ENCODE assay signal across 8 cellular contexts in genomic region chr15:90872481-90873184, GRCh38. TPM values are rescaled to one million over a fixed set of nuclear protein-coding genes. Genes with fewer than 3 reads are reported as not detected.
DNase-seq lines count a peak whose midpoint lies in the region; ATAC-seq, FAIRE-seq and TF ChIP-seq lines count a peak whose summit lies in the region.

No MANE protein-coding gene starts in this region.

- TF ChIP-seq CTCF in body of pancreas (IDR thresholded peaks at IDR 0.05): no peak
- TF ChIP-seq CTCF in kidney (IDR thresholded peaks at IDR 0.05; ENCODE audit: borderline replicate concordance, extremely low read depth, insufficient read depth): no peak

- H3K9ac ChIP-seq in kidney (ENCODE audit: low read length in 2 of 2): peak overlapping the region; percentile 74 to 80

- FAIRE-seq in RCC 7860 (lab: Jason Lieb, UNC) (no peak), kidney (lab: Jason Lieb, UNC) (no peak)

- TF ChIP-seq POLR2A in body of pancreas (IDR thresholded peaks at IDR 0.05): peak; percentile 72 to 77 (median 74)

- H3K36me3 ChIP-seq in body of pancreas (replicated peaks in 1 of 2; ENCODE audit: insufficient read depth in 1 of 2, low read depth in 2 of 2) (peaks cover 11 to 12% of the 10 kb centered on the region in 2 donors), kidney (ENCODE audit: control insufficient read depth in 1 of 2, insufficient read depth in 2 of 2, low read length in 2 of 2) (peaks cover 8 to 15% of the 10 kb centered on the region in 2 donors)

- H3K4me1 ChIP-seq in body of pancreas: peaks cover 69% of the 10 kb centered on the region
- peaks cover 13 to 24% of the 10 kb centered on the region in 2 donors for H3K4me1 ChIP-seq in kidney (ENCODE audit: control insufficient read depth in 1 of 2, insufficient read depth in 1 of 2, low read depth in 1 of 2, low read length in 2 of 2)

- peak overlapping the region; percentile 83 to 95 (median 90) for H3K27ac ChIP-seq in body of pancreas
- peak overlapping the region; percentile 56 to 63 for H3K27ac ChIP-seq in kidney (ENCODE audit: low read depth in 2 of 2, low read length in 2 of 2)

- ATAC-seq in Right ventricle myocardium inferior (no peak), body of pancreas (peak; percentile 27), HG03439 (IDR thresholded peaks at IDR 0.05; ENCODE audit: unreplicated experiment) (no peak)

- H3K27me3 ChIP-seq in body of pancreas: no peaks in the 10 kb centered on the region

- H3K9me3 ChIP-seq in body of pancreas: no peaks in the 10 kb centered on the region
- no peaks in the 10 kb centered on the region for H3K9me3 ChIP-seq in kidney (ENCODE audit: control insufficient read depth in 1 of 2, low read length in 2 of 2)

- 4 to 8% methylated on average over 12 of the region's 12 CpGs for WGBS in body of pancreas, 2 donors

- H3K4me3 ChIP-seq in body of pancreas (peak overlapping the region; percentile 55 to 77), kidney (ENCODE audit: low read length in 2 of 2) (peak overlapping the region; percentile 59 to 62)

- intact Hi-C loops in Right ventricle myocardium inferior (cut with DNase I): no loop called here
- intact Hi-C loops in cardiac septum (cut with DNase I): loop anchor here (5.0 kb wide), 1 partner anchor 155 kb away; the partner anchor contains the start of gene BLM
- intact Hi-C loops in body of pancreas (cut with DNase I): no loop called here
- intact Hi-C loops in kidney (cut with DNase I): no loop called here

- peak; percentile 62 for DNase-seq in Right ventricle myocardium inferior (ENCODE audit: missing footprints)
- no peak for DNase-seq in cardiac septum (ENCODE audit: low spot score)
- peak; percentile 54 for DNase-seq in RCC 7860 (ENCODE audit: low spot score)
- DNase-seq in body of pancreas: peak in 3 of 4 donors; percentile 40 to 68 (median 60)
- DNase-seq in kidney: no peak
- peak; percentile 49 for DNase-seq in stimulated activated CD4-positive, alpha-beta T cell treated with anti-CD3 and anti-CD28 coated beads, Interleukin-2, amount 100 ng/mL, for 4 hours (ENCODE audit: low read depth)
- no peak for DNase-seq in hippocampal formation (lab: John Stamatoyannopoulos, UW)

RNA-seq across cellular contexts. Expression of gene FURIN, which starts 4.2 kb away (rescaled TPM):
- total RNA-seq in Right ventricle myocardium inferior (51.2 TPM), cardiac septum (43.9 TPM), body of pancreas (100 to 1,000 TPM in 1 of 2 donors, 10 to 100 TPM in 1; 88.0 to 112 TPM), kidney (75.9 TPM)
- polyA plus RNA-seq in kidney (ENCODE audit: insufficient read depth, low read depth, low replicate concordance): 36.4 TPM

RNA-seq across cellular contexts. Expression of gene FES, which starts 11.7 kb away (rescaled TPM):
- total RNA-seq in Right ventricle myocardium inferior: 19.3 TPM
- 16.2 TPM for total RNA-seq in cardiac septum
- 10 to 100 TPM; 16.9 to 24.4 TPM for total RNA-seq in body of pancreas
- total RNA-seq in kidney: 33.5 TPM
- 9.3 TPM for polyA plus RNA-seq in kidney (ENCODE audit: insufficient read depth, low read depth, low replicate concordance)

RNA-seq across cellular contexts. Expression of gene MAN2A2, which starts 30.5 kb away (rescaled TPM):
- total RNA-seq in Right ventricle myocardium inferior (133 TPM), cardiac septum (73.3 TPM), body of pancreas (100 to 1,000 TPM in 1 of 2 donors, 10 to 100 TPM in 1; 78.9 to 138 TPM), kidney (56.3 TPM)
- 11.4 TPM for polyA plus RNA-seq in kidney (ENCODE audit: insufficient read depth, low read depth, low replicate concordance)

RNA-seq across cellular contexts. Expression of gene HDDC3, which starts 59.7 kb away (rescaled TPM):
- total RNA-seq in Right ventricle myocardium inferior (18.9 TPM), cardiac septum (11.8 TPM), body of pancreas (10 to 100 TPM; 13.8 to 14.5 TPM), kidney (15.5 TPM)
- polyA plus RNA-seq in kidney (ENCODE audit: insufficient read depth, low read depth, low replicate concordance): 47.3 TPM

Comparison
In these comparisons a context has a peak if more than half of its experiments do, and no peak if none do; other contexts are left out.
1. DNase-seq: peak in Right ventricle myocardium inferior (single experiment), RCC 7860 (single experiment), body of pancreas (3 of 4) and stimulated activated CD4-positive, alpha-beta T cell treated with anti-CD3 and anti-CD28 coated beads, Interleukin-2, amount 100 ng/mL, for 4 hours (single experiment); none in cardiac septum (single experiment), kidney (single experiment) and hippocampal formation (0 of 2).